Comparison of ENCODE assay signal across 1 cellular context in genomic region chr5:76547242-76547890, GRCh38.
TF ChIP-seq lines count a peak whose summit lies in the region.

No MANE protein-coding gene starts in this region.

TF ChIP-seq in GM12878, 131 proteins besides CTCF, POLR2A, EP300 and RAD21 (continued from another document):
- TF ChIP-seq MTA3 (IDR thresholded peaks at IDR 0.05; ENCODE audit: borderline replicate concordance, low read length): no peak
- TF ChIP-seq BACH1 (IDR thresholded peaks at IDR 0.05; ENCODE audit: borderline replicate concordance): peak; percentile 32; the same call in 1 of the 2 replicates
- no peak for TF ChIP-seq REST (IDR thresholded peaks at IDR 0.05; ENCODE audit: low read depth, low read length)
- TF ChIP-seq CHD1 (IDR thresholded peaks at IDR 0.05; ENCODE audit: low read depth, low read length): no peak
- TF ChIP-seq SP1 (IDR thresholded peaks at IDR 0.05; ENCODE audit: low read depth, low read length): peak; percentile 18
- no peak for TF ChIP-seq BRCA1 (IDR thresholded peaks at IDR 0.05; ENCODE audit: low read depth, low read length)
- TF ChIP-seq PAX8 (IDR thresholded peaks at IDR 0.05): 0 out of 2 replicates have a peak, but pooled peaks have one; percentile 53
- TF ChIP-seq HDAC2 (IDR thresholded peaks at IDR 0.05): 0 out of 2 replicates have a peak, but pooled peaks have one; percentile 31
- peak; percentile 51 for TF ChIP-seq CREM (IDR thresholded peaks at IDR 0.05; ENCODE audit: low read depth)
